In the genomic region with DNA sequence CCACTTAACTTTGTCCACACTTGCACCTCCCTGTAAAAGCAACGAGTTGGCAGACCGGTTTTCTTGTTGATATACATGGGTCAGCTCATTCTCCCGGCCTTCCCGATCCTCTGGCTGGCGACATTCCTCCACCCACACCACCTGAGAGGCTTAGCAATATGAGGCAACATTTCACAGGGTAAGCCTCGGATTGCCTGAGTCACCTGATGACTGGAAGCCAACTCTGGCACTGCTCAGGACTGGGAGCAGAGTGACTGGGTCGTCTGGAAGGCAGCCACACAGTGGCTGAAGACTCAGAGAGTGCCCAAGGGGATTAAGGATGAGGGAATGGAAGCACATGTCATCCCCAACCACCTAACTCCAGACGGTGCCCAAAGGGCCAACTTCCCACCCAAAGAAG, we compare ENCODE assay signal across 12 cellular contexts. TPM values are rescaled to one million over a fixed set of nuclear protein-coding genes. Genes with fewer than 3 reads are reported as not detected.
A peak's percentile ranks its signal among the peaks of the same experiment; 100 is the strongest.
DNase-seq lines count a peak whose midpoint lies in the region; ATAC-seq, FAIRE-seq and TF ChIP-seq lines count a peak whose summit lies in the region.
"Had no signal": no experiment of that assay in that cellular context is flagged by ENCODE, and none has a peak within 500 bp of the region (broad histone marks: within the 10 kb centered on the region; RNA-seq: fewer than 3 reads in every experiment).

No MANE protein-coding gene starts in this region.

- no peak overlapping the region for H3K27ac ChIP-seq in hepatocyte
- H3K27ac ChIP-seq in skeletal muscle tissue (ENCODE audit: low read depth, low read length): peak overlapping the region; percentile 41

- no peaks in the 10 kb centered on the region for H3K9me2 ChIP-seq in hepatocyte (replicated peaks; ENCODE audit: insufficient read depth)

- H3K36me3 ChIP-seq in hepatocyte (replicated peaks; ENCODE audit: insufficient read depth, low read depth): no peaks in the 10 kb centered on the region
- no peaks in the 10 kb centered on the region for H3K36me3 ChIP-seq in skeletal muscle tissue (ENCODE audit: control insufficient read depth in 3 of 3, insufficient read depth in 3 of 3, low read length in 3 of 3)

- no peak overlapping the region for H3K4me2 ChIP-seq in hepatocyte

- no peak overlapping the region for H3K4me3 ChIP-seq in hepatocyte
- peak overlapping the region in 1 of 3 donors; percentile 35 for H3K4me3 ChIP-seq in skeletal muscle tissue (ENCODE audit: low read length in 3 of 3)

- H4K20me1 ChIP-seq in hepatocyte (ENCODE audit: insufficient read depth, poor library complexity, severe bottlenecking): no peaks in the 10 kb centered on the region

- no peak for ATAC-seq in HG02763 (IDR thresholded peaks at IDR 0.05; ENCODE audit: unreplicated experiment)
- ATAC-seq: stimulated activated naive B cell treated with anti-CD40 and anti-IgM and Interleukin-4, amounts not matched to agents 10 μg/mL and 1 μg/mL and 100 μg/mL, for 72 hours had no signal

- no peak overlapping the region for H2AFZ ChIP-seq in hepatocyte

- FAIRE-seq in RCC 7860 (lab: Jason Lieb, UNC): peak; percentile 89

- TF ChIP-seq CTCF in hepatocyte (IDR thresholded peaks at IDR 0.05; ENCODE audit: poor library complexity): no peak

- WGBS in hepatocyte (ENCODE audit: low lambda C conversion rate, missing lambda C conversion rate): 76% methylated on average over 8 of the region's 8 CpGs

- H3K9me3 ChIP-seq in hepatocyte (ENCODE audit: low read depth) (no peaks in the 10 kb centered on the region), skeletal muscle tissue (ENCODE audit: control insufficient read depth in 3 of 3, low read length in 3 of 3) (no peaks in the 10 kb centered on the region)

- H3K27me3 ChIP-seq in hepatocyte (no peaks in the 10 kb centered on the region), skeletal muscle tissue (ENCODE audit: control insufficient read depth in 3 of 3, insufficient read depth in 3 of 3, low read length in 3 of 3) (no peaks in the 10 kb centered on the region)

- no peak overlapping the region for H3K9ac ChIP-seq in skeletal muscle tissue (ENCODE audit: low read depth in 1 of 3, low read length in 3 of 3)

- DNase-seq in GM04504 (ENCODE audit: low read depth) (peak; percentile 23), RCC 7860 (ENCODE audit: low spot score) (peak; percentile 93), hepatocyte (ENCODE audit: low spot score) (peak; percentile 28), NCI-H1048 (lab: John Stamatoyannopoulos, UW) (no peak), foreskin melanocyte (no peak)
- DNase-seq in stimulated activated CD4-positive, alpha-beta T cell treated with anti-CD3 and anti-CD28 coated beads, Interleukin-2, amount 100 ng/mL, for 24 hours: no peak
- DNase-seq: activated CD4-positive, alpha-beta T cell treated with anti-CD3 and anti-CD28 coated beads, Interleukin-2, amount 50 U/mL, for 4 hours; activated effector memory CD4-positive, alpha-beta T cell treated with Interleukin-2 at 50 U/mL for 16 hours; nucleus accumbens; stimulated activated naive B cell treated with anti-CD40 and anti-IgM and Interleukin-4, amounts not matched to agents 10 μg/mL and 1 μg/mL and 100 μg/mL, for 72 hours had no signal

- H3K4me1 ChIP-seq in hepatocyte (ENCODE audit: insufficient read depth) (no peaks in the 10 kb centered on the region), skeletal muscle tissue (ENCODE audit: control insufficient read depth in 3 of 3, insufficient read depth in 3 of 3, low read length in 3 of 3) (peaks cover 20 to 53% (median 31%) of the 10 kb centered on the region in 3 donors)

- H3K79me2 ChIP-seq in hepatocyte: no peaks in the 10 kb centered on the region

RNA-seq across cellular contexts. Expression of gene HOMER2, which starts 9.8 kb away (rescaled TPM):
- 11.8 and 14.5 TPM in 2 replicates for total RNA-seq in hepatocyte
- 5.9 and 7.7 TPM in 2 replicates for polyA plus RNA-seq in hepatocyte
- total RNA-seq in skeletal muscle tissue: 11.0 TPM

RNA-seq across cellular contexts. Expression of gene RAMAC, which starts 43.3 kb away (rescaled TPM):
- total RNA-seq in hepatocyte (45.9 and 64.1 TPM in 2 replicates), skeletal muscle tissue (26.1 TPM)
- 55.5 and 64.2 TPM in 2 replicates for polyA plus RNA-seq in hepatocyte

Comparison
In these comparisons a context has a peak if more than half of its experiments do, and no peak if none do; other contexts are left out.
1. DNase-seq: peak in GM04504 (single experiment), RCC 7860 (single experiment) and hepatocyte (single experiment); none in NCI-H1048 (single experiment), foreskin melanocyte (single experiment) and stimulated activated CD4-positive, alpha-beta T cell treated with anti-CD3 and anti-CD28 coated beads, Interleukin-2, amount 100 ng/mL, for 24 hours (0 of 2).